ENCODE assay signal across 10 cellular contexts in the genomic region with DNA sequence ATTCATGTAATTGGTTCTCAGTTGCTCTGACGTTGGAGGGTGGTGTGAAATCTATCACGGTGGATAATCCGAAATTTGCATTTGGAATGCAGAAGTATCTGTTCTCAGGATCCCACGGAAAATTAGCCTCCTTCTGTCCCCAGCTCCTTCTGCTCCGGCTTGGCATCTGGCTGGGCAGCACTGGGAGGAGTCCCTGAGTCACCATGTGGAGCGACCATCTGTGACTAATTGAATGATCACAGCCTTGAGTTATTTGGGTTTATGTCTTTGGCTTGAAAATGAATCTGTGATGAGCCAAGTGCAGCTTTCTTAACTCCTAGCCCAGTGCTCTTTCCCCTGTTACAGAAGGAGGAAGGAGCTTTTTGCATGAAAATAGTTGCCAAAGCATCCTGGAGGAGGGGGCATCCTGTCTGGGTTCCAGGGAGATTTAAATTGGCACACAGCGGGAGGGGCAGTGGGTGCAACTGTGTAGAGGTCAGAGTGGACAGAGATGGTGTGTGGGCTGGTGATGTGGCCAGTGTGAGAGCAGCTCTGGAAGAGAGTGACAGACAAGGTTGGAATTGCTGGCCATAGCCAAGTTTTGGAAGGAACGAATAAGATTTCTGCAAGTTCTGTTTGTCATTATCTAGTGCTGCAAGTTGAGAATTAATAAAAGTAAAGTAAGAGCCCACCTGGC.
DNase-seq lines count a peak whose midpoint lies in the region; ATAC-seq and TF ChIP-seq lines count a peak whose summit lies in the region.
"Had no signal": no experiment of that assay in that cellular context is flagged by ENCODE, and none has a peak within 500 bp of the region (broad histone marks: within the 10 kb centered on the region; RNA-seq: fewer than 3 reads in every experiment).

No MANE protein-coding gene starts in this region.

- H3F3A ChIP-seq in SK-N-SH (replicated peaks; ENCODE audit: insufficient read depth): peaks cover 2% of the 10 kb centered on the region

- TF ChIP-seq CTCF in HCT116 (IDR thresholded peaks at IDR 0.05 in 2 of 3, conservative IDR thresholded peaks at IDR 0.05 in 1 of 3; ENCODE audit: borderline replicate concordance in 1 of 3, insufficient read depth in 1 of 3, low read depth in 2 of 3, low read length in 2 of 3) (no peak), SK-N-SH (IDR thresholded peaks at IDR 0.05) (no peak), fibroblast of villous mesenchyme (IDR thresholded peaks at IDR 0.05; ENCODE audit: insufficient read depth, low read depth, low read length) (no peak)

- no peak overlapping the region for H2AFZ ChIP-seq in HCT116 (ENCODE audit: low read depth, low read length, poor library complexity, severe bottlenecking)
- no peak overlapping the region for H2AFZ ChIP-seq in SK-N-SH (ENCODE audit: low read depth)

- DNase-seq in HCT116 (ENCODE audit: low read depth, low spot score): peak; percentile 26
- DNase-seq in SK-N-SH: no peak
- DNase-seq in fibroblast of villous mesenchyme (ENCODE audit: low read depth): peak; percentile 17
- DNase-seq in superior temporal gyrus (ENCODE audit: extremely low spot score): peak; percentile 68
- DNase-seq in effector CD4-positive, alpha-beta T cell: no peak
- DNase-seq: activated naive CD8-positive, alpha-beta T cell treated with anti-CD3 and anti-CD28 coated beads, Interleukin-2, amount 50 U/mL, for 24 hours; NCI-H510A had no signal

- H3K79me2 ChIP-seq in HCT116 (ENCODE audit: insufficient read depth, low read length) (no peaks in the 10 kb centered on the region), SK-N-SH (ENCODE audit: insufficient read depth) (no peaks in the 10 kb centered on the region)

- H3K4me3 ChIP-seq in HCT116 (replicated peaks in 1 of 2; ENCODE audit: low read depth in 1 of 2, low read length in 2 of 2): no peak overlapping the region
- no peak overlapping the region for H3K4me3 ChIP-seq in SK-N-SH (ENCODE audit: low read depth in 2 of 2, low read length in 1 of 2)
- H3K4me3 ChIP-seq in fibroblast of villous mesenchyme (ENCODE audit: low read depth, low read length): no peak overlapping the region

- H4K20me1 ChIP-seq in HCT116 (ENCODE audit: insufficient read depth): no peaks in the 10 kb centered on the region
- H4K20me1 ChIP-seq in SK-N-SH (ENCODE audit: insufficient read depth): no peaks in the 10 kb centered on the region

- H3K9ac ChIP-seq in HCT116 (ENCODE audit: low read length): no peak overlapping the region
- H3K9ac ChIP-seq in SK-N-SH: no peak overlapping the region

- H3K9me2 ChIP-seq in HCT116 (ENCODE audit: insufficient read depth) (no peaks in the 10 kb centered on the region), SK-N-SH (no peaks in the 10 kb centered on the region)

- peaks cover 0 to 16% of the 10 kb centered on the region in 2 experiments; a peak in 2 of 4 replicates for H3K4me1 ChIP-seq in HCT116 (ENCODE audit: control insufficient read depth in 1 of 2, insufficient read depth in 2 of 2, low read length in 2 of 2)
- H3K4me1 ChIP-seq in SK-N-SH (ENCODE audit: control insufficient read depth in 1 of 2, insufficient read depth in 2 of 2, low read depth in 1 of 2, low read length in 1 of 2): no peaks in the 10 kb centered on the region

- H3K4me2 ChIP-seq in HCT116 (ENCODE audit: low read length) (peak overlapping the region; percentile 57), SK-N-SH (0 out of 2 replicates have a peak overlapping the region, but pooled peaks have one; percentile 33)

- CTCF ChIA-PET in HCT116 (lab: Charles Lee) (interaction anchor here (1.4 kb wide), 1 partner anchor 15 kb away, joined by 4 read pairs; no protein-coding TSS in a partner anchor), SK-N-SH (lab: Yijun Ruan, JAX) (no interaction called here)

- H3K36me3 ChIP-seq in HCT116 (ENCODE audit: control insufficient read depth in 1 of 2, insufficient read depth in 2 of 2, low read length in 2 of 2): no peaks in the 10 kb centered on the region
- H3K36me3 ChIP-seq in SK-N-SH (replicated peaks in 1 of 2; ENCODE audit: control insufficient read depth in 1 of 2, insufficient read depth in 2 of 2, low read length in 1 of 2): no peaks in the 10 kb centered on the region

- TF ChIP-seq RAD21 in HCT116 (IDR thresholded peaks at IDR 0.05; ENCODE audit: low read depth) (no peak), SK-N-SH (IDR thresholded peaks at IDR 0.05; ENCODE audit: low read length) (no peak)

- H3K27me3 ChIP-seq in HCT116 (ENCODE audit: insufficient read depth, low read length): no peaks in the 10 kb centered on the region
- H3K27me3 ChIP-seq in SK-N-SH (ENCODE audit: insufficient read depth): peaks cover 18% of the 10 kb centered on the region; the same call in 1 of the 2 replicates

- H3K27ac ChIP-seq in HCT116 (ENCODE audit: low read depth, low read length) (no peak overlapping the region), SK-N-SH (ENCODE audit: low read depth in 2 of 2, low read length in 1 of 2) (no peak overlapping the region)
- H3K27ac ChIP-seq: HL-60 had no signal

- no peak for TF ChIP-seq POLR2A in HCT116 (IDR thresholded peaks at IDR 0.05; ENCODE audit: borderline replicate concordance, extremely low read depth, insufficient read depth, insufficient read length)

- intact Hi-C loops in HCT116 (cut with micrococcal nuclease): no loop called here

- no peaks in the 10 kb centered on the region for H3K9me3 ChIP-seq in HCT116 (ENCODE audit: control insufficient read depth in 1 of 2, insufficient read depth in 1 of 2, low read depth in 1 of 2, low read length in 2 of 2)
- no peaks in the 10 kb centered on the region for H3K9me3 ChIP-seq in SK-N-SH

- BruUV-seq in HCT116 (replicated peaks; lab: Mats Ljungman, UMichigan): no TSS peak

- WGBS in SK-N-SH (ENCODE audit: low lambda C conversion rate): 10% methylated on average over 8 of the region's 8 CpGs

- POLR2A ChIA-PET in HCT116 (lab: Charles Lee) (no interaction called here), SK-N-SH (lab: Yijun Ruan, JAX) (no interaction called here)

- RAD21 ChIA-PET in HCT116 (lab: Charles Lee; ENCODE audit: low non-redundant PET in 1 of 2, low total read pairs in 2 of 2, uncharacterized antibody in 2 of 2, unreplicated experiment in 2 of 2): no interaction called here

- ATAC-seq in HCT116: peak; percentile 81
- ATAC-seq in GM21381 (IDR thresholded peaks at IDR 0.05; ENCODE audit: unreplicated experiment): no peak
- no peak for ATAC-seq in GM19452 (IDR thresholded peaks at IDR 0.05; ENCODE audit: unreplicated experiment)
- ATAC-seq: activated naive CD8-positive, alpha-beta T cell treated with anti-CD3 and anti-CD28 coated beads, Interleukin-2, amount 50 U/mL, for 24 hours had no signal

- TF ChIP-seq EP300 in SK-N-SH (IDR thresholded peaks at IDR 0.05; ENCODE audit: borderline replicate concordance in 1 of 2, low read depth in 1 of 2, low read length in 1 of 2): no peak

TF ChIP-seq in HCT116, 20 proteins besides CTCF, POLR2A, EP300 and RAD21 (continues in another document):
- peak; percentile 53 for TF ChIP-seq JUND (IDR thresholded peaks at IDR 0.05)
- TF ChIP-seq EGR1 (IDR thresholded peaks at IDR 0.05; ENCODE audit: low read depth): no peak
- TF ChIP-seq, protein P1, sequence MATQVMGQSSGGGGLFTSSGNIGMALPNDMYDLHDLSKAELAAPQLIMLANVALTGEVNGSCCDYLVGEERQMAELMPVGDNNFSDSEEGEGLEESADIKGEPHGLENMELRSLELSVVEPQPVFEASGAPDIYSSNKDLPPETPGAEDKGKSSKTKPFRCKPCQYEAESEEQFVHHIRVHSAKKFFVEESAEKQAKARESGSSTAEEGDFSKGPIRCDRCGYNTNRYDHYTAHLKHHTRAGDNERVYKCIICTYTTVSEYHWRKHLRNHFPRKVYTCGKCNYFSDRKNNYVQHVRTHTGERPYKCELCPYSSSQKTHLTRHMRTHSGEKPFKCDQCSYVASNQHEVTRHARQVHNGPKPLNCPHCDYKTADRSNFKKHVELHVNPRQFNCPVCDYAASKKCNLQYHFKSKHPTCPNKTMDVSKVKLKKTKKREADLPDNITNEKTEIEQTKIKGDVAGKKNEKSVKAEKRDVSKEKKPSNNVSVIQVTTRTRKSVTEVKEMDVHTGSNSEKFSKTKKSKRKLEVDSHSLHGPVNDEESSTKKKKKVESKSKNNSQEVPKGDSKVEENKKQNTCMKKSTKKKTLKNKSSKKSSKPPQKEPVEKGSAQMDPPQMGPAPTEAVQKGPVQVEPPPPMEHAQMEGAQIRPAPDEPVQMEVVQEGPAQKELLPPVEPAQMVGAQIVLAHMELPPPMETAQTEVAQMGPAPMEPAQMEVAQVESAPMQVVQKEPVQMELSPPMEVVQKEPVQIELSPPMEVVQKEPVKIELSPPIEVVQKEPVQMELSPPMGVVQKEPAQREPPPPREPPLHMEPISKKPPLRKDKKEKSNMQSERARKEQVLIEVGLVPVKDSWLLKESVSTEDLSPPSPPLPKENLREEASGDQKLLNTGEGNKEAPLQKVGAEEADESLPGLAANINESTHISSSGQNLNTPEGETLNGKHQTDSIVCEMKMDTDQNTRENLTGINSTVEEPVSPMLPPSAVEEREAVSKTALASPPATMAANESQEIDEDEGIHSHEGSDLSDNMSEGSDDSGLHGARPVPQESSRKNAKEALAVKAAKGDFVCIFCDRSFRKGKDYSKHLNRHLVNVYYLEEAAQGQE (IDR thresholded peaks at IDR 0.05; ENCODE audit: low read depth): no peak

TF ChIP-seq in SK-N-SH, 30 proteins besides CTCF, POLR2A, EP300 and RAD21 (continues in another document):
- TF ChIP-seq, protein P2, sequence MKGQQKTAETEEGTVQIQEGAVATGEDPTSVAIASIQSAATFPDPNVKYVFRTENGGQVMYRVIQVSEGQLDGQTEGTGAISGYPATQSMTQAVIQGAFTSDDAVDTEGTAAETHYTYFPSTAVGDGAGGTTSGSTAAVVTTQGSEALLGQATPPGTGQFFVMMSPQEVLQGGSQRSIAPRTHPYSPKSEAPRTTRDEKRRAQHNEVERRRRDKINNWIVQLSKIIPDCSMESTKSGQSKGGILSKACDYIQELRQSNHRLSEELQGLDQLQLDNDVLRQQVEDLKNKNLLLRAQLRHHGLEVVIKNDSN (IDR thresholded peaks at IDR 0.05; ENCODE audit: borderline replicate concordance, low read depth): no peak
- TF ChIP-seq POLR2AphosphoS5 (IDR thresholded peaks at IDR 0.05; ENCODE audit: low read depth, low read length) (no peak), RFX5 (IDR thresholded peaks at IDR 0.05; ENCODE audit: low read length) (no peak), FOXJ3 (CRISPR knock-in tag; IDR thresholded peaks at IDR 0.05) (no peak), SMC3 (IDR thresholded peaks at IDR 0.05; ENCODE audit: low read depth, low read length) (no peak), JUND (IDR thresholded peaks at IDR 0.05) (peak; percentile 39; the same call in 1 of the 2 replicates)
- TF ChIP-seq, protein P3, sequence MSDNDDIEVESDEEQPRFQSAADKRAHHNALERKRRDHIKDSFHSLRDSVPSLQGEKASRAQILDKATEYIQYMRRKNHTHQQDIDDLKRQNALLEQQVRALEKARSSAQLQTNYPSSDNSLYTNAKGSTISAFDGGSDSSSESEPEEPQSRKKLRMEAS (IDR thresholded peaks at IDR 0.05; ENCODE audit: low read depth): no peak

Comparison
In these comparisons a context has a peak if more than half of its experiments do, and no peak if none do; other contexts are left out.
1. DNase-seq: peak in HCT116 (single experiment), fibroblast of villous mesenchyme (single experiment) and superior temporal gyrus (single experiment); none in SK-N-SH (single experiment) and effector CD4-positive, alpha-beta T cell (single experiment).